Comparison of ENCODE assay signal across 26 cellular contexts in genomic region chr11:118694185-118694584, GRCh38. TPM values are rescaled to one million over a fixed set of nuclear protein-coding genes. Genes with fewer than 3 reads are reported as not detected.
DNase-seq lines count a peak whose midpoint lies in the region; ATAC-seq, FAIRE-seq and TF ChIP-seq lines count a peak whose summit lies in the region.
"Had no signal": no experiment of that assay in that cellular context is flagged by ENCODE, and none has a peak within 500 bp of the region (broad histone marks: within the 10 kb centered on the region; RNA-seq: fewer than 3 reads in every experiment).

No MANE protein-coding gene starts in this region.

- no peaks in the 10 kb centered on the region for H4K20me1 ChIP-seq in K562 (replicated peaks; ENCODE audit: control insufficient read depth, insufficient read depth, low read length)

- H3K9me3 ChIP-seq in CD4-positive, alpha-beta memory T cell (ENCODE audit: control insufficient read depth in 1 of 2, low read length in 2 of 2) = no peaks in the 10 kb centered on the region
- H3K9me3 ChIP-seq in K562 (replicated peaks; ENCODE audit: control insufficient read depth, insufficient read depth, low read depth, low read length) = no peaks in the 10 kb centered on the region; the same call in 1 of the 2 replicates
- H3K9me3 ChIP-seq in naive thymus-derived CD4-positive, alpha-beta T cell (ENCODE audit: control insufficient read depth in 2 of 3, low read length in 3 of 3) = no peaks in the 10 kb centered on the region

- peaks cover 0 to 2% (median 0%) of the 10 kb centered on the region in 8 donors for H3K9me3 Mint-ChIP-seq in CD4-positive, alpha-beta memory T cell
- no peaks in the 10 kb centered on the region for H3K9me3 Mint-ChIP-seq in IgD-negative memory B cell
- H3K9me3 Mint-ChIP-seq in naive thymus-derived CD4-positive, alpha-beta T cell = peaks cover 0 to 2% (median 0%) of the 10 kb centered on the region in 11 donors

- H3K4me3 Mint-ChIP-seq in CD4-positive, alpha-beta memory T cell = peak overlapping the region in 2 of 8 donors; percentile 22 to 59
- H3K4me3 Mint-ChIP-seq in IgD-negative memory B cell = no peak overlapping the region
- H3K4me3 Mint-ChIP-seq in naive thymus-derived CD4-positive, alpha-beta T cell = no peak overlapping the region

- intact Hi-C loops in CD4-positive, alpha-beta memory T cell (cut with micrococcal nuclease) = loop anchor here (5.0 kb wide), 1 partner anchor 78 kb away; no protein-coding TSS in a partner anchor
- intact Hi-C loops in K562 (cut with micrococcal nuclease) = loop anchor here (5.0 kb wide), 1 partner anchor 53 kb away; no protein-coding TSS in a partner anchor
- intact Hi-C loops in naive thymus-derived CD4-positive, alpha-beta T cell (cut with micrococcal nuclease) = loop anchor here in 1 of 2 donors (5.0 kb wide), 2 partner anchors 78 to 303 kb away; partner anchors contain the start of gene CENATAC

- CTCF ChIA-PET in CD4-positive, alpha-beta memory T cell (lab: Charles Lee; ENCODE audit: partially characterized antibody) = interaction anchor here (0.7 to 12.6 kb wide), 7 partner anchors 9 to 201 kb away, joined by 3 to 149 read pairs (median 3); partner anchors contain the start of gene DDX6
- CTCF ChIA-PET in K562 (lab: Yijun Ruan, JAX; ENCODE audit: low intra/inter-chr PET ratio) = interaction anchor here (0.5 kb wide), 1 partner anchor 97 kb away, joined by 6 read pairs; the partner anchor contains the start of gene DDX6
- CTCF ChIA-PET in naive thymus-derived CD4-positive, alpha-beta T cell (lab: Charles Lee) = interaction anchor here (0.6 to 1.4 kb wide), 3 partner anchors 11 to 217 kb away, joined by 3 to 5 read pairs (median 5); no protein-coding TSS in a partner anchor

- TF ChIP-seq RAD21 in K562 (CRISPR knock-in tag; conservative IDR thresholded peaks at IDR 0.05 in 1 of 2, IDR thresholded peaks at IDR 0.05 in 1 of 2) = no peak

- H3K9me1 ChIP-seq in K562 (ENCODE audit: control insufficient read depth, insufficient read depth, low read length) = no peaks in the 10 kb centered on the region

- peaks cover 40 to 89% (median 59%) of the 10 kb centered on the region in 4 donors for H3K4me1 Mint-ChIP-seq in CD4-positive, alpha-beta memory T cell
- H3K4me1 Mint-ChIP-seq in IgD-negative memory B cell = peaks cover 0 to 14% (median 7%) of the 10 kb centered on the region in 3 donors
- H3K4me1 Mint-ChIP-seq in naive thymus-derived CD4-positive, alpha-beta T cell = peaks cover 32 to 86% (median 63%) of the 10 kb centered on the region in 7 donors

- no peak for DNase-seq in CD4-positive, alpha-beta memory T cell
- DNase-seq in K562 (ENCODE audit: extremely low read depth in 1 of 4, low spot score in 3 of 4) (no peak), kidney tubule cell (ENCODE audit: low spot score) (no peak), NCI-H345 treated with DMSO at 0.1 percent for 48 hours (lab: John Stamatoyannopoulos, UW; ENCODE audit: unreplicated experiment) (no peak)
- DNase-seq in naive thymus-derived CD4-positive, alpha-beta T cell = no peak
- DNase-seq: C1 segment of cervical spinal cord, GOT3, HCEC 1CT, KBM-7, MV-4-11, NCI-H1105, NCI-H1436 treated with DMSO at 0.1 percent for 48 hours, NCI-H187 treated with DMSO at 0.1 percent for 48 hours, NCI-H526 treated with DMSO at 0.1 percent for 48 hours, RPMI8226, SHP77 had no signal

- H3K27ac Mint-ChIP-seq in CD4-positive, alpha-beta memory T cell = peak overlapping the region in 5 of 7 donors; percentile 37 to 90 (median 72)
- H3K27ac Mint-ChIP-seq in IgD-negative memory B cell = peak overlapping the region in 2 of 3 donors; percentile 46 to 95
- H3K27ac Mint-ChIP-seq in naive thymus-derived CD4-positive, alpha-beta T cell = peak overlapping the region in 7 of 9 donors; percentile 7 to 98 (median 85)

- BruUV-seq in K562 (replicated peaks; lab: Mats Ljungman, UMichigan) = no TSS peak

- H3K27ac ChIP-seq in CD4-positive, alpha-beta memory T cell (ENCODE audit: low read depth, low read length) = peak overlapping the region; percentile 4
- no peak overlapping the region for H3K27ac ChIP-seq in K562 (ENCODE audit: extremely low read depth, low read depth, low read length)
- no peak overlapping the region for H3K27ac ChIP-seq in naive thymus-derived CD4-positive, alpha-beta T cell (ENCODE audit: low read depth, low read length)

- TF ChIP-seq EP300 in K562 (IDR thresholded peaks at IDR 0.05; ENCODE audit: low read length) = no peak

- no peak overlapping the region for H3K4me2 ChIP-seq in K562 (ENCODE audit: insufficient read depth, low read length)

- H3K9ac ChIP-seq in K562 (ENCODE audit: insufficient read depth in 1 of 2, low read depth in 2 of 2, low read length in 2 of 2) = no peak overlapping the region; a peak in 1 of 4 replicates

- H3K36me3 Mint-ChIP-seq in CD4-positive, alpha-beta memory T cell = no peaks in the 10 kb centered on the region
- no peaks in the 10 kb centered on the region for H3K36me3 Mint-ChIP-seq in IgD-negative memory B cell
- H3K36me3 Mint-ChIP-seq in naive thymus-derived CD4-positive, alpha-beta T cell = no peaks in the 10 kb centered on the region

- no peak overlapping the region for H3K4me3 ChIP-seq in CD4-positive, alpha-beta memory T cell (ENCODE audit: low read length in 2 of 2)
- H3K4me3 ChIP-seq in K562 = no peak overlapping the region
- no peak overlapping the region for H3K4me3 ChIP-seq in naive thymus-derived CD4-positive, alpha-beta T cell (ENCODE audit: low read length)

- in situ Hi-C loops in K562 (cut with MboI) = no loop called here

- no peaks in the 10 kb centered on the region for H3K27me3 Mint-ChIP-seq in CD4-positive, alpha-beta memory T cell
- H3K27me3 Mint-ChIP-seq in IgD-negative memory B cell = no peaks in the 10 kb centered on the region
- peaks cover 0 to 6% (median 0%) of the 10 kb centered on the region in 5 donors for H3K27me3 Mint-ChIP-seq in naive thymus-derived CD4-positive, alpha-beta T cell

- 15% methylated on average over 8 of the region's 8 CpGs for WGBS in K562 (ENCODE audit: insufficient coverage, low coverage, missing lambda C conversion rate)

- no peaks in the 10 kb centered on the region for H3K36me3 ChIP-seq in CD4-positive, alpha-beta memory T cell (ENCODE audit: insufficient read depth, low read length)
- no peaks in the 10 kb centered on the region for H3K36me3 ChIP-seq in K562 (ENCODE audit: control insufficient read depth, insufficient read depth, low read length)
- no peaks in the 10 kb centered on the region for H3K36me3 ChIP-seq in naive thymus-derived CD4-positive, alpha-beta T cell (ENCODE audit: control insufficient read depth in 2 of 3, insufficient read depth in 3 of 3, low read length in 3 of 3)

- no peak for TF ChIP-seq CTCF in K562 (IDR thresholded peaks at IDR 0.05 in 2 of 3, conservative IDR thresholded peaks at IDR 0.05 in 1 of 3; ENCODE audit: insufficient read depth in 2 of 3, low read depth in 1 of 3, low read length in 3 of 3)

- H3K4me1 ChIP-seq in CD4-positive, alpha-beta memory T cell (ENCODE audit: insufficient read depth, low read length) = peaks cover 90% of the 10 kb centered on the region
- H3K4me1 ChIP-seq in K562 (replicated peaks in 1 of 2; ENCODE audit: control insufficient read depth in 2 of 2, insufficient read depth in 2 of 2, low read length in 2 of 2) = peaks cover 0 to 32% of the 10 kb centered on the region in 2 experiments; a peak in 3 of 5 replicates
- H3K4me1 ChIP-seq in naive thymus-derived CD4-positive, alpha-beta T cell (ENCODE audit: control insufficient read depth in 2 of 2, insufficient read depth in 2 of 2, low read length in 2 of 2) = peaks cover 68 to 79% of the 10 kb centered on the region in 2 donors

- ATAC-seq in K562 (no peak), HG03095 (IDR thresholded peaks at IDR 0.05; ENCODE audit: unreplicated experiment) (no peak)
- no peak for ATAC-seq in naive thymus-derived CD4-positive, alpha-beta T cell
- no peak for ATAC-seq in activated CD4-positive, CD25-positive, alpha-beta regulatory T cell treated with anti-CD3 and anti-CD28 coated beads, Interleukin-2, amount 50 U/mL, for 24 hours

- no peaks in the 10 kb centered on the region for H3K27me3 ChIP-seq in CD4-positive, alpha-beta memory T cell (ENCODE audit: insufficient read depth, low read length)
- no peaks in the 10 kb centered on the region for H3K27me3 ChIP-seq in K562 (ENCODE audit: control insufficient read depth in 2 of 2, insufficient read depth in 2 of 2, low read length in 2 of 2)
- no peaks in the 10 kb centered on the region for H3K27me3 ChIP-seq in naive thymus-derived CD4-positive, alpha-beta T cell (ENCODE audit: control insufficient read depth in 2 of 2, insufficient read depth in 2 of 2, low read length in 2 of 2)

- no peak for FAIRE-seq in K562 (lab: Jason Lieb, UNC)
- FAIRE-seq: D721Med had no signal

- no peaks in the 10 kb centered on the region for H3K79me2 ChIP-seq in K562 (ENCODE audit: control insufficient read depth, insufficient read depth, low read length)

- TF ChIP-seq POLR2A in K562 (conservative IDR thresholded peaks at IDR 0.05) = no peak

- POLR2A ChIA-PET in CD4-positive, alpha-beta memory T cell (lab: Charles Lee; ENCODE audit: partially characterized antibody) = interaction anchor here (0.9 to 8.7 kb wide), 8 partner anchors 11 to 236 kb away, joined by 3 to 98 read pairs (median 8); partner anchors contain the start of gene DDX6
- POLR2A ChIA-PET in K562 (lab: Yijun Ruan, JAX) = interaction anchor here (0.7 to 1.1 kb wide), 2 partner anchors 9 to 547 kb away, joined by 3 read pairs; no protein-coding TSS in a partner anchor
- POLR2A ChIA-PET in naive thymus-derived CD4-positive, alpha-beta T cell (lab: Charles Lee) = interaction anchor here (0.6 to 11.3 kb wide), 7 partner anchors 13 to 236 kb away, joined by 3 to 100 read pairs (median 4); partner anchors contain the start of gene DDX6

- no peak overlapping the region; the same call in 1 of the 2 replicates for H2AFZ ChIP-seq in K562 (ENCODE audit: low read depth, low read length)

RNA-seq across cellular contexts. Expression of gene TREH, which starts 14.7 kb away (rescaled TPM):
- not detected for total RNA-seq in CD4-positive, alpha-beta memory T cell
- not detected for polyA plus RNA-seq in CD4-positive, alpha-beta memory T cell
- polyA plus RNA-seq in IgD-negative memory B cell (not detected), K562 (2011; rRNA removed) (not detected in 2 replicates), K562 (2014; fragmentation: Illumina TruSeq; extraction: Trizol) (not detected in 2 replicates), K562 (2014; fragmentation: Nextera tagmentation; extraction: Ambion mirVana) (under 1 TPM; 0.11 to 0.20 TPM), K562 (2014; rRNA removed) (0.09 TPM in 1 of 2 replicates, not detected in the other)
- not detected in 2 replicates for total RNA-seq in K562 (2011; cell fraction: chromatin; rRNA removed; ENCODE audit: low replicate concordance)
- total RNA-seq in K562 (2011; cell fraction: nucleolus; rRNA removed) = not detected in 2 replicates
- total RNA-seq in K562 (2011; cell fraction: nucleoplasm; rRNA removed) = not detected in 2 replicates
- total RNA-seq in K562 (2014; rRNA removed) (not detected in 2 replicates), K562 (2014; rRNA removed; fragmentation: Illumina TruSeq; extraction: Trizol) (not detected in 2 replicates), K562 (2015; rRNA removed; fragmentation: Illumina TruSeq; extraction: Trizol) (not detected in 2 replicates), K562 (2021) (not detected in 2 replicates)
- polyA plus RNA-seq in K562 (2011; cell fraction: cytosol; rRNA removed) = not detected in 2 replicates
- not detected in 2 replicates for polyA plus RNA-seq in K562 (2011; cell fraction: nucleus; rRNA removed)
- 0.11 TPM in 1 of 2 replicates, not detected in the other for polyA plus RNA-seq in K562 (2012)
- not detected in 2 replicates for polyA minus RNA-seq in K562 (2011; rRNA and poly(A)+ RNA removed)
- not detected in 2 replicates for polyA minus RNA-seq in K562 (2011; cell fraction: cytosol; rRNA and poly(A)+ RNA removed)
- polyA minus RNA-seq in K562 (2011; cell fraction: nucleus; rRNA and poly(A)+ RNA removed) = not detected in 2 replicates
- not detected for total RNA-seq in naive thymus-derived CD4-positive, alpha-beta T cell
- polyA plus RNA-seq in naive thymus-derived CD4-positive, alpha-beta T cell = not detected
- total RNA-seq: A673, Daoy, G401, LHCN-M2, MCF 10A, NCI-H460 had no signal
